In genomic region chr11:78203184-78203583, GRCh38 we compare ENCODE assay signal across 11 cellular contexts. TPM values are rescaled to one million over a fixed set of nuclear protein-coding genes. Genes with fewer than 3 reads are reported as not detected.
DNase-seq lines count a peak whose midpoint lies in the region; ATAC-seq lines count a peak whose summit lies in the region.
"Had no signal": no experiment of that assay in that cellular context is flagged by ENCODE, and none has a peak within 500 bp of the region (broad histone marks: within the 10 kb centered on the region; RNA-seq: fewer than 3 reads in every experiment).

No MANE protein-coding gene starts in this region.

- DNase-seq in stimulated activated CD4-positive, alpha-beta T cell treated with anti-CD3 and anti-CD28 coated beads, Interleukin-2, amount 100 ng/mL, for 4 hours (ENCODE audit: low read depth), result peak; percentile 32
- DNase-seq in stimulated activated CD4-positive, alpha-beta T cell treated with anti-CD3 and anti-CD28 coated beads, Interleukin-1b, Interleukin-23, amount 100 ng/mL, for 48 hours, result no peak
- DNase-seq in activated CD4-positive, alpha-beta T cell treated with anti-CD3 and anti-CD28 coated beads, Interleukin-2, amount 50 U/mL, for 1 hour, result peak; percentile 57
- no peak for DNase-seq in stimulated activated naive CD8-positive, alpha-beta T cell treated with anti-CD3 and anti-CD28 coated beads, Interleukin-15, amount 100 ng/mL, for 72 hours
- DNase-seq in NCI-H1417 treated with DMSO at 0.1 percent for 48 hours (lab: John Stamatoyannopoulos, UW) (no peak), left ventricle myocardium superior (no peak)
- DNase-seq: foreskin melanocyte, SK-N-SH had no signal

- H3K4me1 ChIP-seq in duodenal mucosa (ENCODE audit: control insufficient read depth in 1 of 2, insufficient read depth in 2 of 2, low read length in 2 of 2), result peaks cover 4 to 10% of the 10 kb centered on the region in 2 donors
- H3K4me1 ChIP-seq: neural progenitor cell had no signal

- ATAC-seq in stimulated activated naive CD8-positive, alpha-beta T cell treated with anti-CD3 and anti-CD28 coated beads, Interleukin-15, amount 100 ng/mL, for 72 hours, result peak; percentile 63
- no peak for ATAC-seq in left ventricle myocardium superior
- no peak for ATAC-seq in HG03442 (IDR thresholded peaks at IDR 0.05; ENCODE audit: unreplicated experiment)

- intact Hi-C loops in left ventricle myocardium superior (cut with micrococcal nuclease), result no loop called here

- H3K9ac ChIP-seq in duodenal mucosa (ENCODE audit: low read depth in 1 of 2, low read length in 2 of 2), result no peak overlapping the region
- H3K9ac ChIP-seq: neural progenitor cell, SK-N-SH had no signal

- H3K27ac Mint-ChIP-seq in stimulated activated naive CD8-positive, alpha-beta T cell treated with anti-CD3 and anti-CD28 coated beads, Interleukin-15, amount 100 ng/mL, for 72 hours, result peak overlapping the region; percentile 74 to 87
- H3K27ac Mint-ChIP-seq: neural progenitor cell had no signal

- no peak overlapping the region for H3K27ac ChIP-seq in duodenal mucosa (ENCODE audit: low read depth, low read length)
- H3K27ac ChIP-seq: neural progenitor cell had no signal

- peaks cover 2 to 31% of the 10 kb centered on the region in 2 donors for H3K36me3 ChIP-seq in duodenal mucosa (ENCODE audit: control insufficient read depth in 1 of 2, insufficient read depth in 2 of 2, low read length in 2 of 2)
- H3K36me3 ChIP-seq: neural progenitor cell had no signal

- peak overlapping the region; percentile 40 to 42 for H3K4me3 ChIP-seq in duodenal mucosa (ENCODE audit: low read depth in 1 of 2, low read length in 2 of 2)
- H3K4me3 ChIP-seq: neural progenitor cell had no signal

- H3K9me3 Mint-ChIP-seq in stimulated activated naive CD8-positive, alpha-beta T cell treated with anti-CD3 and anti-CD28 coated beads, Interleukin-15, amount 100 ng/mL, for 72 hours, result no peaks in the 10 kb centered on the region
- H3K9me3 Mint-ChIP-seq: neural progenitor cell had no signal

- no peaks in the 10 kb centered on the region for H3K9me3 ChIP-seq in duodenal mucosa (ENCODE audit: control insufficient read depth in 1 of 2, low read length in 2 of 2)
- H3K9me3 ChIP-seq: SK-N-SH had no signal

- H3K27me3 Mint-ChIP-seq in stimulated activated naive CD8-positive, alpha-beta T cell treated with anti-CD3 and anti-CD28 coated beads, Interleukin-15, amount 100 ng/mL, for 72 hours, result no peaks in the 10 kb centered on the region

- peaks cover 46% of the 10 kb centered on the region for H3K4me1 Mint-ChIP-seq in stimulated activated naive CD8-positive, alpha-beta T cell treated with anti-CD3 and anti-CD28 coated beads, Interleukin-15, amount 100 ng/mL, for 72 hours
- H3K4me1 Mint-ChIP-seq: neural progenitor cell had no signal

- H3K27me3 ChIP-seq in duodenal mucosa (ENCODE audit: control insufficient read depth in 1 of 2, insufficient read depth in 2 of 2, low read length in 2 of 2), result no peaks in the 10 kb centered on the region
- H3K27me3 ChIP-seq: neural progenitor cell had no signal

- H3K4me3 Mint-ChIP-seq in stimulated activated naive CD8-positive, alpha-beta T cell treated with anti-CD3 and anti-CD28 coated beads, Interleukin-15, amount 100 ng/mL, for 72 hours, result peak overlapping the region; percentile 74 to 83
- H3K4me3 Mint-ChIP-seq: neural progenitor cell had no signal

RNA-seq across cellular contexts. Expression of gene USP35, which starts 14.5 kb away (rescaled TPM):
- total RNA-seq in left ventricle myocardium superior, result 4.7 TPM

RNA-seq across cellular contexts. Expression of gene KCTD21, which starts 14.8 kb away (rescaled TPM):
- total RNA-seq in left ventricle myocardium superior, result 8.5 TPM

Comparison
In these comparisons a context has a peak if more than half of its experiments do, and no peak if none do; other contexts are left out.
1. DNase-seq: peak in stimulated activated CD4-positive, alpha-beta T cell treated with anti-CD3 and anti-CD28 coated beads, Interleukin-2, amount 100 ng/mL, for 4 hours (single experiment) and activated CD4-positive, alpha-beta T cell treated with anti-CD3 and anti-CD28 coated beads, Interleukin-2, amount 50 U/mL, for 1 hour (single experiment); none in stimulated activated CD4-positive, alpha-beta T cell treated with anti-CD3 and anti-CD28 coated beads, Interleukin-1b, Interleukin-23, amount 100 ng/mL, for 48 hours (single experiment), stimulated activated naive CD8-positive, alpha-beta T cell treated with anti-CD3 and anti-CD28 coated beads, Interleukin-15, amount 100 ng/mL, for 72 hours (0 of 2), NCI-H1417 treated with DMSO at 0.1 percent for 48 hours (single experiment) and left ventricle myocardium superior (single experiment).